ENCODE assay signal across 21 cellular contexts in genomic region chr2:47493317-47493716, GRCh38.
"Had no signal": no experiment of that assay in that cellular context is flagged by ENCODE, and none has a peak within 500 bp of the region (broad histone marks: within the 10 kb centered on the region; RNA-seq: fewer than 3 reads in every experiment).

No MANE protein-coding gene starts in this region.

- DNase-seq: KBM-7, MV-4-11, NCI-H1048, NCI-H1105, NCI-H1417, NCI-H146, NCI-H1694 treated with DMSO at 0.1 percent for 48 hours, NCI-H1930, NCI-H2081, NCI-H2107, NCI-H2227 treated with DMSO at 0.1 percent for 48 hours, NCI-H524, NCI-H526 treated with DMSO at 0.1 percent for 48 hours, NCI-H748 treated with DMSO at 0.1 percent for 48 hours, PC-3, SHP77, SK-N-SH, SW 1271 had no signal

- H3K9me3 ChIP-seq: SK-N-SH had no signal

- H3K4me2 ChIP-seq: SK-N-SH had no signal

- H3K9ac ChIP-seq: SK-N-SH had no signal

- H3K27ac ChIP-seq: HL-60, RWPE1 had no signal

- ATAC-seq: Panc1, PC-3 had no signal
